In genomic region chr2:163187995-163188655, GRCh38 we compare ENCODE assay signal across 13 cellular contexts.
"Had no signal": no experiment of that assay in that cellular context is flagged by ENCODE, and none has a peak within 500 bp of the region (broad histone marks: within the 10 kb centered on the region; RNA-seq: fewer than 3 reads in every experiment).

No MANE protein-coding gene starts in this region.

- H3K36me3 ChIP-seq: ascending aorta, cardiac muscle cell, spleen, WERI-Rb-1 had no signal

- H3K4me1 Mint-ChIP-seq: activated naive CD4-positive, alpha-beta T cell treated with anti-CD3 and anti-CD28 coated beads, Interleukin-2, amount 50 U/mL, for 24 hours; natural killer cell; T-helper 17 cell had no signal

- H3K4me3 ChIP-seq: ascending aorta, cardiac muscle cell, spleen had no signal

- DNase-seq: activated CD4-positive, alpha-beta T cell treated with anti-CD3 and anti-CD28 coated beads, Interleukin-2, amount 50 U/mL, for 4 hours; activated effector memory CD4-positive, alpha-beta T cell treated with anti-CD3 and anti-CD28 coated beads, Interleukin-2, amount 50 U/mL, for 16 hours; activated T-cell treated with anti-CD3 and anti-CD28 coated beads, Interleukin-2, amount 50 U/mL, for 72 hours; erythroblast; natural killer cell; spleen; stimulated activated naive CD4-positive, alpha-beta T cell; T-helper 17 cell; WERI-Rb-1 had no signal

- H3K27me3 ChIP-seq: ascending aorta, cardiac muscle cell, spleen had no signal

- ATAC-seq: activated T-cell treated with anti-CD3 and anti-CD28 coated beads, Interleukin-2, amount 50 U/mL, for 72 hours; natural killer cell; T-helper 17 cell had no signal

- H3K9me3 Mint-ChIP-seq: activated naive CD4-positive, alpha-beta T cell treated with anti-CD3 and anti-CD28 coated beads, Interleukin-2, amount 50 U/mL, for 24 hours had no signal

- H3K27me3 Mint-ChIP-seq: activated naive CD4-positive, alpha-beta T cell treated with anti-CD3 and anti-CD28 coated beads, Interleukin-2, amount 50 U/mL, for 24 hours; T-helper 17 cell had no signal

- H3K27ac Mint-ChIP-seq: activated naive CD4-positive, alpha-beta T cell treated with anti-CD3 and anti-CD28 coated beads, Interleukin-2, amount 50 U/mL, for 24 hours; activated T-cell treated with anti-CD3 and anti-CD28 coated beads, Interleukin-2, amount 50 U/mL, for 72 hours; natural killer cell; T-helper 17 cell had no signal

- H3K27ac ChIP-seq: ascending aorta, cardiac muscle cell, spleen, WERI-Rb-1 had no signal

- H3K4me3 Mint-ChIP-seq: activated naive CD4-positive, alpha-beta T cell treated with anti-CD3 and anti-CD28 coated beads, Interleukin-2, amount 50 U/mL, for 24 hours; activated T-cell treated with anti-CD3 and anti-CD28 coated beads, Interleukin-2, amount 50 U/mL, for 72 hours; natural killer cell; T-helper 17 cell had no signal

- FAIRE-seq: urothelium cell line had no signal

- H3K36me3 Mint-ChIP-seq: activated naive CD4-positive, alpha-beta T cell treated with anti-CD3 and anti-CD28 coated beads, Interleukin-2, amount 50 U/mL, for 24 hours; natural killer cell had no signal

- H3K9me3 ChIP-seq: ascending aorta, spleen had no signal

- H3K4me1 ChIP-seq: ascending aorta, spleen had no signal
